14 cellular contexts compared by ENCODE assay signal in the genomic region with DNA sequence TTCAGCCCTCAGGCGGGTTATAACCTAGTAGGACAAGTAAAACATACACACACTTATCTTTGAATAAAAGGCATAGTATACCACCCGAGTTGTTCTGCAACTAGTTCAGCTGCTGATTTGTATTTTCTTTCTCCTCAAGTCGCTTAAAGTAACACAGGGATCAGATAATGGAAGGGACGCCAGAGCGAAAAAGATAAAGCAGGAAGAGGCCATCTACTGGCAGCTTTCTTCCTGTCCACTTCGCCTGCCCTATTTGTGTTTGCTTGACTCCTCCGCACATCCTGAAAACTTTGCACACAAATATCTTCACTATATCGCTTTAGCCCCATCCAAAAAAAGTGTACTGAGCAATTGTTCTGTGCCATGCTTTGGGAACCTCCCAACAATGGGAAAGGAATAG.
DNase-seq lines count a peak whose midpoint lies in the region; ATAC-seq and TF ChIP-seq lines count a peak whose summit lies in the region.
"Had no signal": no experiment of that assay in that cellular context is flagged by ENCODE, and none has a peak within 500 bp of the region (broad histone marks: within the 10 kb centered on the region; RNA-seq: fewer than 3 reads in every experiment).

No MANE protein-coding gene starts in this region.

- TF ChIP-seq RAD21 in SK-N-SH (IDR thresholded peaks at IDR 0.05; ENCODE audit: low read length), result peak; percentile 46

- no peaks in the 10 kb centered on the region for H3K4me1 ChIP-seq in SK-N-SH (ENCODE audit: control insufficient read depth in 1 of 2, insufficient read depth in 2 of 2, low read depth in 1 of 2, low read length in 1 of 2)
- no peaks in the 10 kb centered on the region for H3K4me1 ChIP-seq in mesendoderm (ENCODE audit: control insufficient read depth, low read depth, low read length)
- H3K4me1 ChIP-seq: left ventricle myocardium inferior had no signal

- TF ChIP-seq CTCF in SK-N-SH (IDR thresholded peaks at IDR 0.05) (peak; percentile 15; the same call in 1 of the 2 replicates), epithelial cell of proximal tubule (conservative IDR thresholded peaks at IDR 0.05; ENCODE audit: low read depth, low read length) (peak; percentile 13)

- H3K79me1 ChIP-seq in mesendoderm (ENCODE audit: low read length), result no peaks in the 10 kb centered on the region

- no peak overlapping the region for H4K5ac ChIP-seq in mesendoderm (ENCODE audit: low read length)

- H4K8ac ChIP-seq in mesendoderm (ENCODE audit: low read depth, low read length), result no peak overlapping the region

- TF ChIP-seq EP300 in SK-N-SH (IDR thresholded peaks at IDR 0.05; ENCODE audit: borderline replicate concordance in 1 of 2, low read depth in 1 of 2, low read length in 1 of 2), result no peak

- no peaks in the 10 kb centered on the region; the same call in 1 of the 2 replicates for H3K27me3 ChIP-seq in SK-N-SH (ENCODE audit: insufficient read depth)
- no peaks in the 10 kb centered on the region for H3K27me3 ChIP-seq in mesendoderm (ENCODE audit: insufficient read depth, low read length, poor library complexity)

- H2AFZ ChIP-seq in SK-N-SH (ENCODE audit: low read depth), result no peak overlapping the region

- no peak overlapping the region for H2BK15ac ChIP-seq in mesendoderm (replicated peaks; ENCODE audit: low read depth)

- no peak overlapping the region for H2BK5ac ChIP-seq in mesendoderm (ENCODE audit: low read length)

- H3K9ac ChIP-seq in SK-N-SH (no peak overlapping the region), mesendoderm (ENCODE audit: low read length) (no peak overlapping the region)

- H3K36me3 ChIP-seq in SK-N-SH (replicated peaks in 1 of 2; ENCODE audit: control insufficient read depth in 1 of 2, insufficient read depth in 2 of 2, low read length in 1 of 2), result no peaks in the 10 kb centered on the region
- H3K36me3 ChIP-seq in mesendoderm (ENCODE audit: control insufficient read depth, insufficient read depth, low read length), result no peaks in the 10 kb centered on the region
- H3K36me3 ChIP-seq: left ventricle myocardium inferior had no signal

- H3K18ac ChIP-seq in mesendoderm (ENCODE audit: low read length), result no peak overlapping the region

- no peak overlapping the region for H2BK120ac ChIP-seq in mesendoderm (ENCODE audit: low read depth, low read length)

- H3K23ac ChIP-seq in mesendoderm (ENCODE audit: low read length), result no peak overlapping the region

- no peak overlapping the region for H3K56ac ChIP-seq in mesendoderm (ENCODE audit: low read length)

- H2AK5ac ChIP-seq in mesendoderm (ENCODE audit: low read length), result no peak overlapping the region

- no peaks in the 10 kb centered on the region for H3K9me2 ChIP-seq in SK-N-SH

- no peak overlapping the region; a peak in 1 of 4 replicates for H3K4me3 ChIP-seq in SK-N-SH (ENCODE audit: low read depth in 2 of 2, low read length in 1 of 2)
- H3K4me3 ChIP-seq in epithelial cell of proximal tubule (ENCODE audit: low read depth, low read length), result no peak overlapping the region
- no peak overlapping the region for H3K4me3 ChIP-seq in mesendoderm (ENCODE audit: low read length)
- H3K4me3 ChIP-seq: left ventricle myocardium inferior had no signal

- no peak overlapping the region for H3K4ac ChIP-seq in mesendoderm (ENCODE audit: low read depth, low read length)

- no peaks in the 10 kb centered on the region for H3K79me2 ChIP-seq in SK-N-SH (ENCODE audit: insufficient read depth)
- no peaks in the 10 kb centered on the region for H3K79me2 ChIP-seq in mesendoderm (ENCODE audit: control insufficient read depth, insufficient read depth, low read length)

- DNase-seq in ELF-1 (ENCODE audit: low read depth, low spot score), result peak; percentile 51
- DNase-seq in SK-N-SH, result peak; percentile 16
- DNase-seq in epithelial cell of proximal tubule (ENCODE audit: low read depth), result no peak
- DNase-seq in mesendoderm, result peak; percentile 62
- no peak for DNase-seq in stimulated activated naive CD4-positive, alpha-beta T cell treated with Interleukin-2 at 50 U/mL for 16 hours (lab: John Stamatoyannopoulos, UW)
- DNase-seq in inferior parietal cortex (ENCODE audit: extremely low spot score), result no peak
- no peak for DNase-seq in stimulated activated CD4-positive, alpha-beta T cell treated with anti-CD3 and anti-CD28 coated beads, Interleukin-1b, Interleukin-23, amount 100 ng/mL, for 48 hours
- DNase-seq: activated CD4-positive, alpha-beta T cell treated with anti-CD3 and anti-CD28 coated beads, Interleukin-2, amount 10 ng/mL, durations not matched to agents 24 days and 14 days; CD8-positive, alpha-beta memory T cell; effector memory CD4-positive, alpha-beta T cell; glutamatergic neuron; left ventricle myocardium inferior; MM.1S had no signal

- H3K9me3 ChIP-seq in SK-N-SH, result no peaks in the 10 kb centered on the region

- CTCF ChIA-PET in SK-N-SH (lab: Yijun Ruan, JAX), result interaction anchor here (0.6 to 1.4 kb wide), 10 partner anchors 13 to 333 kb away, joined by 3 to 4 read pairs (median 3); no protein-coding TSS in a partner anchor

- H3F3A ChIP-seq in SK-N-SH (replicated peaks; ENCODE audit: insufficient read depth), result no peaks in the 10 kb centered on the region

- 51% methylated on average over 8 of the region's 8 CpGs for WGBS in SK-N-SH (ENCODE audit: low lambda C conversion rate)
- WGBS in mesendoderm (ENCODE audit: extremely low coverage, insufficient coverage, low lambda C conversion rate), result no CpG with 5 or more reads among the region's 8 CpGs

- ATAC-seq in HG02840 (IDR thresholded peaks at IDR 0.05; ENCODE audit: low FRiP score, unreplicated experiment), result no peak

- H3K27ac ChIP-seq in SK-N-SH (ENCODE audit: low read depth in 2 of 2, low read length in 1 of 2), result no peak overlapping the region
- no peak overlapping the region for H3K27ac ChIP-seq in mesendoderm (ENCODE audit: low read depth, low read length)
- H3K27ac ChIP-seq: left ventricle myocardium inferior had no signal

- no peak overlapping the region for H3K4me2 ChIP-seq in SK-N-SH
- H3K4me2 ChIP-seq in mesendoderm (ENCODE audit: low read length), result no peak overlapping the region

- no peaks in the 10 kb centered on the region for H4K20me1 ChIP-seq in SK-N-SH (ENCODE audit: insufficient read depth)

- POLR2A ChIA-PET in SK-N-SH (lab: Yijun Ruan, JAX), result no interaction called here

TF ChIP-seq in SK-N-SH, 30 proteins besides CTCF, POLR2A, EP300 and RAD21 (continues in another document):
- TF ChIP-seq RCOR1 (IDR thresholded peaks at IDR 0.05; ENCODE audit: low read length) (no peak), FOSL2 (IDR thresholded peaks at IDR 0.05; ENCODE audit: borderline replicate concordance, low read depth) (no peak), CHD2 (IDR thresholded peaks at IDR 0.05; ENCODE audit: low read length, partially characterized antibody) (no peak), NFIC (IDR thresholded peaks at IDR 0.05; ENCODE audit: borderline replicate concordance) (no peak), MEF2A (IDR thresholded peaks at IDR 0.05; ENCODE audit: borderline replicate concordance, low read depth) (no peak), TAF1 (IDR thresholded peaks at IDR 0.05; ENCODE audit: borderline replicate concordance, low read depth, low read length) (no peak), TEAD4 (IDR thresholded peaks at IDR 0.05; ENCODE audit: borderline replicate concordance, insufficient read depth) (no peak), FOXM1 (IDR thresholded peaks at IDR 0.05; ENCODE audit: low read depth) (no peak), YY1 (IDR thresholded peaks at IDR 0.05; ENCODE audit: low read depth) (no peak)
- TF ChIP-seq, protein P1, sequence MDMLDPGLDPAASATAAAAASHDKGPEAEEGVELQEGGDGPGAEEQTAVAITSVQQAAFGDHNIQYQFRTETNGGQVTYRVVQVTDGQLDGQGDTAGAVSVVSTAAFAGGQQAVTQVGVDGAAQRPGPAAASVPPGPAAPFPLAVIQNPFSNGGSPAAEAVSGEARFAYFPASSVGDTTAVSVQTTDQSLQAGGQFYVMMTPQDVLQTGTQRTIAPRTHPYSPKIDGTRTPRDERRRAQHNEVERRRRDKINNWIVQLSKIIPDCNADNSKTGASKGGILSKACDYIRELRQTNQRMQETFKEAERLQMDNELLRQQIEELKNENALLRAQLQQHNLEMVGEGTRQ (IDR thresholded peaks at IDR 0.05; ENCODE audit: borderline replicate concordance, low read depth, low read length), result no peak
- TF ChIP-seq, protein P2, sequence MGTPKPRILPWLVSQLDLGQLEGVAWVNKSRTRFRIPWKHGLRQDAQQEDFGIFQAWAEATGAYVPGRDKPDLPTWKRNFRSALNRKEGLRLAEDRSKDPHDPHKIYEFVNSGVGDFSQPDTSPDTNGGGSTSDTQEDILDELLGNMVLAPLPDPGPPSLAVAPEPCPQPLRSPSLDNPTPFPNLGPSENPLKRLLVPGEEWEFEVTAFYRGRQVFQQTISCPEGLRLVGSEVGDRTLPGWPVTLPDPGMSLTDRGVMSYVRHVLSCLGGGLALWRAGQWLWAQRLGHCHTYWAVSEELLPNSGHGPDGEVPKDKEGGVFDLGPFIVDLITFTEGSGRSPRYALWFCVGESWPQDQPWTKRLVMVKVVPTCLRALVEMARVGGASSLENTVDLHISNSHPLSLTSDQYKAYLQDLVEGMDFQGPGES (IDR thresholded peaks at IDR 0.05; ENCODE audit: low read depth, low read length), result no peak
- TF ChIP-seq, protein P3, sequence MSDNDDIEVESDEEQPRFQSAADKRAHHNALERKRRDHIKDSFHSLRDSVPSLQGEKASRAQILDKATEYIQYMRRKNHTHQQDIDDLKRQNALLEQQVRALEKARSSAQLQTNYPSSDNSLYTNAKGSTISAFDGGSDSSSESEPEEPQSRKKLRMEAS (IDR thresholded peaks at IDR 0.05; ENCODE audit: low read depth), result no peak
- TF ChIP-seq, protein P4, sequence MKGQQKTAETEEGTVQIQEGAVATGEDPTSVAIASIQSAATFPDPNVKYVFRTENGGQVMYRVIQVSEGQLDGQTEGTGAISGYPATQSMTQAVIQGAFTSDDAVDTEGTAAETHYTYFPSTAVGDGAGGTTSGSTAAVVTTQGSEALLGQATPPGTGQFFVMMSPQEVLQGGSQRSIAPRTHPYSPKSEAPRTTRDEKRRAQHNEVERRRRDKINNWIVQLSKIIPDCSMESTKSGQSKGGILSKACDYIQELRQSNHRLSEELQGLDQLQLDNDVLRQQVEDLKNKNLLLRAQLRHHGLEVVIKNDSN (IDR thresholded peaks at IDR 0.05; ENCODE audit: borderline replicate concordance, low read depth), result no peak
- TF ChIP-seq, protein P5, sequence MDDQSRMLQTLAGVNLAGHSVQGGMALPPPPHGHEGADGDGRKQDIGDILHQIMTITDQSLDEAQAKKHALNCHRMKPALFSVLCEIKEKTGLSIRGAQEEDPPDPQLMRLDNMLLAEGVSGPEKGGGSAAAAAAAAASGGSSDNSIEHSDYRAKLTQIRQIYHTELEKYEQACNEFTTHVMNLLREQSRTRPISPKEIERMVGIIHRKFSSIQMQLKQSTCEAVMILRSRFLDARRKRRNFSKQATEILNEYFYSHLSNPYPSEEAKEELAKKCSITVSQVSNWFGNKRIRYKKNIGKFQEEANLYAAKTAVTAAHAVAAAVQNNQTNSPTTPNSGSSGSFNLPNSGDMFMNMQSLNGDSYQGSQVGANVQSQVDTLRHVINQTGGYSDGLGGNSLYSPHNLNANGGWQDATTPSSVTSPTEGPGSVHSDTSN (IDR thresholded peaks at IDR 0.05), result no peak

Comparison
In these comparisons a context has a peak if more than half of its experiments do, and no peak if none do; other contexts are left out.
1. DNase-seq: peak in ELF-1 (single experiment), SK-N-SH (single experiment) and mesendoderm (single experiment); none in epithelial cell of proximal tubule (single experiment), stimulated activated naive CD4-positive, alpha-beta T cell treated with Interleukin-2 at 50 U/mL for 16 hours (single experiment), inferior parietal cortex (single experiment) and stimulated activated CD4-positive, alpha-beta T cell treated with anti-CD3 and anti-CD28 coated beads, Interleukin-1b, Interleukin-23, amount 100 ng/mL, for 48 hours (single experiment).